8 cellular contexts compared by ENCODE assay signal in the genomic region with DNA sequence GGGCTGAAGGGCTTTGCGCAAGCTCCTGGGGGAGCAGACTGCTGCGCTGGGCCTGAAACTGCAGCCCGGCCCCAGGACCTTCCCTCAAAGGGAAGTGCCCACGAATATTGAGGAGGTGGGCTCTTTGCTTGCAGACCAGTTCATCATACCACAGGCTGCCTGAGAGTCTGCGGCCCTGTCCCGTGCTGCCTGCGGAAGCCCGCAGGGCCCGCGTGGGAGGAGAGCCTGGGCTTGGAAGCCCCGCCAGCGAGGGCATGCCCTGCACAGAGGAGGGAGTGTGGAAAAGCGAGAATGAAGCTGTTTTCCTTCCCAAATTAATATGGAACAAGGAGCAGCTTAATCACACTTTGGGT.
DNase-seq lines count a peak whose midpoint lies in the region; ATAC-seq and TF ChIP-seq lines count a peak whose summit lies in the region.

No MANE protein-coding gene starts in this region.

- H3K9me3 ChIP-seq in A673 (ENCODE audit: low read depth, low read length, poor library complexity, severe bottlenecking), result no peaks in the 10 kb centered on the region
- H3K9me3 ChIP-seq in HUES48 (ENCODE audit: control insufficient read depth, insufficient read depth, low read length), result no peaks in the 10 kb centered on the region
- H3K9me3 ChIP-seq in neural cell (ENCODE audit: low read length), result no peaks in the 10 kb centered on the region

- intact Hi-C loops in A673 (cut with micrococcal nuclease; ENCODE audit: unreplicated experiment), result loop anchor here (5.0 kb wide), 1 partner anchor 1762 kb away; no protein-coding TSS in a partner anchor

- POLR2A ChIA-PET in A673 (lab: Charles Lee; ENCODE audit: low non-redundant PET), result no interaction called here

- no peak overlapping the region for H3K27ac ChIP-seq in A673 (ENCODE audit: low read depth, low read length, poor library complexity, severe bottlenecking)
- H3K27ac ChIP-seq in HUES48 (ENCODE audit: low read depth, low read length), result no peak overlapping the region
- H3K27ac ChIP-seq in neural cell (ENCODE audit: low read length), result no peak overlapping the region

- peak overlapping the region; percentile 58 for H3K4me3 ChIP-seq in A673 (ENCODE audit: low read depth, low read length, poor library complexity, severe bottlenecking)
- peak overlapping the region; percentile 69; the same call in 1 of the 2 replicates for H3K4me3 ChIP-seq in HUES48 (ENCODE audit: low read depth, low read length)
- H3K4me3 ChIP-seq in neural cell (ENCODE audit: low read length), result peak overlapping the region; percentile 57

- H3K4me1 Mint-ChIP-seq in central memory CD8-positive, alpha-beta T cell, result peaks cover 14% of the 10 kb centered on the region

- ATAC-seq in central memory CD8-positive, alpha-beta T cell (replicated peaks; ENCODE audit: extremely low read depth, poor library complexity, severe bottlenecking), result no peak
- ATAC-seq in HG02973 (IDR thresholded peaks at IDR 0.05; ENCODE audit: unreplicated experiment), result no peak

- H3F3A ChIP-seq in neural cell (ENCODE audit: insufficient read depth, low read length, poor library complexity, severe bottlenecking), result no peaks in the 10 kb centered on the region

- CTCF ChIA-PET in A673 (lab: Charles Lee), result no interaction called here

- TF ChIP-seq CTCF in A673 (conservative IDR thresholded peaks at IDR 0.05; ENCODE audit: low read depth, low read length), result no peak
- TF ChIP-seq CTCF in neural cell (IDR thresholded peaks at IDR 0.05; ENCODE audit: poor library complexity, severe bottlenecking), result no peak

- H2AFZ ChIP-seq in neural cell (ENCODE audit: low read depth, low read length), result no peak overlapping the region

- no peaks in the 10 kb centered on the region for H3K4me1 ChIP-seq in A673 (ENCODE audit: insufficient read depth, low read length, poor library complexity, severe bottlenecking)
- 0 out of 2 replicates have a peak, but pooled peaks cover 9% of the 10 kb centered on the region for H3K4me1 ChIP-seq in HUES48 (ENCODE audit: control insufficient read depth, insufficient read depth, low read length)

- H4K20me1 ChIP-seq in neural cell (ENCODE audit: insufficient read depth), result no peaks in the 10 kb centered on the region

- no peaks in the 10 kb centered on the region for H3K27me3 Mint-ChIP-seq in central memory CD8-positive, alpha-beta T cell

- no peaks in the 10 kb centered on the region for H3K79me2 ChIP-seq in neural cell (replicated peaks; ENCODE audit: insufficient read depth, low read length)

- H3K9me3 Mint-ChIP-seq in central memory CD8-positive, alpha-beta T cell, result no peaks in the 10 kb centered on the region

- H3K9ac ChIP-seq in HUES48 (ENCODE audit: low read depth, low read length), result no peak overlapping the region
- no peak overlapping the region for H3K9ac ChIP-seq in neural cell (ENCODE audit: low read length)

- H3K9me2 ChIP-seq in neural cell (ENCODE audit: insufficient read depth, low read length), result no peaks in the 10 kb centered on the region

- H3K27me3 ChIP-seq in A673 (replicated peaks; ENCODE audit: insufficient read depth, low read depth, low read length, poor library complexity) (no peaks in the 10 kb centered on the region), HUES48 (ENCODE audit: control insufficient read depth, insufficient read depth, low read length) (peaks cover 19% of the 10 kb centered on the region), neural cell (ENCODE audit: insufficient read depth, low read depth, low read length) (peaks cover 11% of the 10 kb centered on the region)

- H3K4me2 ChIP-seq in neural cell (ENCODE audit: low read length), result no peak overlapping the region

- no peak for TF ChIP-seq EP300 in neural cell (conservative IDR thresholded peaks at IDR 0.05; ENCODE audit: poor library complexity, severe bottlenecking)

- H3K36me3 Mint-ChIP-seq in central memory CD8-positive, alpha-beta T cell (ENCODE audit: insufficient read depth), result peaks cover 10% of the 10 kb centered on the region

- no peak for TF ChIP-seq RAD21 in neural cell (conservative IDR thresholded peaks at IDR 0.05)

- H3K27ac Mint-ChIP-seq in central memory CD8-positive, alpha-beta T cell (ENCODE audit: low read depth), result peak overlapping the region; percentile 57

- DNase-seq in A673 (ENCODE audit: low spot score), result no peak
- DNase-seq in central memory CD8-positive, alpha-beta T cell (ENCODE audit: low spot score in 2 of 2), result no peak
- no peak for DNase-seq in Kasumi-1 (lab: John Stamatoyannopoulos, UW)
- DNase-seq in NCI-H69 (lab: John Stamatoyannopoulos, UW), result no peak
- DNase-seq in NCI-H2081 (lab: John Stamatoyannopoulos, UW), result no peak

- H3K4me3 Mint-ChIP-seq in central memory CD8-positive, alpha-beta T cell, result peak overlapping the region; percentile 79

- H3K36me3 ChIP-seq in A673 (ENCODE audit: insufficient read depth, low read length, poor library complexity, severe bottlenecking) (no peaks in the 10 kb centered on the region), HUES48 (ENCODE audit: control insufficient read depth, insufficient read depth, low read length) (no peaks in the 10 kb centered on the region), neural cell (ENCODE audit: insufficient read depth, low read length) (no peaks in the 10 kb centered on the region)

- BruUV-seq in A673 (replicated peaks; lab: Mats Ljungman, UMichigan), result no TSS peak

TF ChIP-seq in neural cell, 6 proteins besides CTCF, POLR2A, EP300 and RAD21:
- TF ChIP-seq, protein P1, sequence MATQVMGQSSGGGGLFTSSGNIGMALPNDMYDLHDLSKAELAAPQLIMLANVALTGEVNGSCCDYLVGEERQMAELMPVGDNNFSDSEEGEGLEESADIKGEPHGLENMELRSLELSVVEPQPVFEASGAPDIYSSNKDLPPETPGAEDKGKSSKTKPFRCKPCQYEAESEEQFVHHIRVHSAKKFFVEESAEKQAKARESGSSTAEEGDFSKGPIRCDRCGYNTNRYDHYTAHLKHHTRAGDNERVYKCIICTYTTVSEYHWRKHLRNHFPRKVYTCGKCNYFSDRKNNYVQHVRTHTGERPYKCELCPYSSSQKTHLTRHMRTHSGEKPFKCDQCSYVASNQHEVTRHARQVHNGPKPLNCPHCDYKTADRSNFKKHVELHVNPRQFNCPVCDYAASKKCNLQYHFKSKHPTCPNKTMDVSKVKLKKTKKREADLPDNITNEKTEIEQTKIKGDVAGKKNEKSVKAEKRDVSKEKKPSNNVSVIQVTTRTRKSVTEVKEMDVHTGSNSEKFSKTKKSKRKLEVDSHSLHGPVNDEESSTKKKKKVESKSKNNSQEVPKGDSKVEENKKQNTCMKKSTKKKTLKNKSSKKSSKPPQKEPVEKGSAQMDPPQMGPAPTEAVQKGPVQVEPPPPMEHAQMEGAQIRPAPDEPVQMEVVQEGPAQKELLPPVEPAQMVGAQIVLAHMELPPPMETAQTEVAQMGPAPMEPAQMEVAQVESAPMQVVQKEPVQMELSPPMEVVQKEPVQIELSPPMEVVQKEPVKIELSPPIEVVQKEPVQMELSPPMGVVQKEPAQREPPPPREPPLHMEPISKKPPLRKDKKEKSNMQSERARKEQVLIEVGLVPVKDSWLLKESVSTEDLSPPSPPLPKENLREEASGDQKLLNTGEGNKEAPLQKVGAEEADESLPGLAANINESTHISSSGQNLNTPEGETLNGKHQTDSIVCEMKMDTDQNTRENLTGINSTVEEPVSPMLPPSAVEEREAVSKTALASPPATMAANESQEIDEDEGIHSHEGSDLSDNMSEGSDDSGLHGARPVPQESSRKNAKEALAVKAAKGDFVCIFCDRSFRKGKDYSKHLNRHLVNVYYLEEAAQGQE (IDR thresholded peaks at IDR 0.05; ENCODE audit: borderline replicate concordance), result no peak
- TF ChIP-seq POLR2AphosphoS5 (IDR thresholded peaks at IDR 0.05) (no peak), SMC3 (conservative IDR thresholded peaks at IDR 0.05; ENCODE audit: poor library complexity) (no peak), MXI1 (conservative IDR thresholded peaks at IDR 0.05; ENCODE audit: poor library complexity, severe bottlenecking) (no peak), TAF1 (IDR thresholded peaks at IDR 0.05; ENCODE audit: low read depth) (no peak), EZH2 (IDR thresholded peaks at IDR 0.05; ENCODE audit: borderline replicate concordance, insufficient read depth, low read length, poor library complexity, severe bottlenecking) (no peak)
